ENCODE assay signal across 12 cellular contexts in genomic region chr11:134153147-134153905, GRCh38.
"Had no signal": no experiment of that assay in that cellular context is flagged by ENCODE, and none has a peak within 500 bp of the region (broad histone marks: within the 10 kb centered on the region; RNA-seq: fewer than 3 reads in every experiment).

No MANE protein-coding gene starts in this region.

- H3K4me1 ChIP-seq: adrenal gland, parathyroid adenoma had no signal

- H3K9me3 ChIP-seq: adrenal gland, suprapubic skin had no signal

- H3K27ac ChIP-seq: adrenal gland, parathyroid adenoma, suprapubic skin had no signal

- DNase-seq: activated B cell treated with CpG ODN at 0.5 μM for 24 hours; activated CD4-positive, alpha-beta T cell treated with anti-CD3 and anti-CD28 coated beads, Interleukin-2, amount 10 ng/mL, durations not matched to agents 24 days and 14 days; activated naive CD4-positive, alpha-beta T cell treated with anti-CD3 and anti-CD28 coated beads for 36 hours; activated T-cell treated with anti-CD3 and anti-CD28 coated beads for 4 hours; adrenal gland; cerebellar nuclear complex; foreskin fibroblast; mesenchymal stem cell; stimulated activated naive CD4-positive, alpha-beta T cell; T-helper 17 cell had no signal

- H3K27me3 ChIP-seq: adrenal gland, suprapubic skin had no signal

- H3K4me3 ChIP-seq: adrenal gland, suprapubic skin had no signal
